In genomic region chr10:6493521-6494451, GRCh38 we compare ENCODE assay signal across 16 cellular contexts.
DNase-seq lines count a peak whose midpoint lies in the region; ATAC-seq, FAIRE-seq and TF ChIP-seq lines count a peak whose summit lies in the region.
"Had no signal": no experiment of that assay in that cellular context is flagged by ENCODE, and none has a peak within 500 bp of the region (broad histone marks: within the 10 kb centered on the region; RNA-seq: fewer than 3 reads in every experiment).

No MANE protein-coding gene starts in this region.

- peak; percentile 30 for DNase-seq in activated CD4-positive, alpha-beta memory T cell treated with anti-CD3 and anti-CD28 coated beads, Interleukin-2, amount 10 ng/mL, durations not matched to agents 7 days and 5 days
- no peak for DNase-seq in activated CD4-positive, alpha-beta memory T cell treated with anti-CD3 and anti-CD28 coated beads for 36 hours
- peak; percentile 62 for DNase-seq in RCC 7860 (ENCODE audit: low spot score)
- DNase-seq in epithelial cell of esophagus (ENCODE audit: low read depth) = peak; percentile 85
- DNase-seq in spleen = no peak
- DNase-seq in NCI-H524 treated with DMSO at 0.1 percent for 48 hours (lab: John Stamatoyannopoulos, UW) = no peak
- no peak for DNase-seq in Kasumi-1 (lab: John Stamatoyannopoulos, UW)
- DNase-seq: stimulated activated CD8-positive, alpha-beta memory T cell treated with anti-CD3 and anti-CD28 coated beads, Interleukin-4, amount 100 ng/mL, for 48 hours; WERI-Rb-1 had no signal

- H3K27me3 ChIP-seq in spleen (replicated peaks in 1 of 7) = no peaks in the 10 kb centered on the region
- H3K27me3 ChIP-seq: cardiac muscle cell had no signal

- 67 to 79% (median 69%) methylated on average over 11 of the region's 11 CpGs for WGBS in spleen, 5 donors

- H3K27ac Mint-ChIP-seq in activated CD4-positive, alpha-beta memory T cell treated with anti-CD3 and anti-CD28 coated beads, Interleukin-2, amount 10 ng/mL, durations not matched to agents 7 days and 5 days = no peak overlapping the region
- no peak overlapping the region for H3K27ac Mint-ChIP-seq in activated CD4-positive, alpha-beta memory T cell treated with anti-CD3 and anti-CD28 coated beads for 36 hours
- H3K27ac Mint-ChIP-seq: activated T-helper 2 cell treated with anti-CD3 and anti-CD28 coated beads, Interferon-gamma antibody, Interleukin-2, Interleukin-4, amounts not matched to agents 10 μg/mL and 5 μg/mL and 100 μg/mL, durations not matched to agents 14 hours and 24 hours and 36 hours; GM23338 had no signal

- peaks cover 37% of the 10 kb centered on the region for H3K36me3 Mint-ChIP-seq in activated CD4-positive, alpha-beta memory T cell treated with anti-CD3 and anti-CD28 coated beads, Interleukin-2, amount 10 ng/mL, durations not matched to agents 7 days and 5 days (ENCODE audit: low read depth)
- H3K36me3 Mint-ChIP-seq in activated CD4-positive, alpha-beta memory T cell treated with anti-CD3 and anti-CD28 coated beads for 36 hours = peaks cover 44% of the 10 kb centered on the region

- H3K27ac ChIP-seq in spleen = peak overlapping the region in 7 of 8 donors; percentile 22 to 82 (median 55)
- H3K27ac ChIP-seq: cardiac muscle cell, WERI-Rb-1 had no signal

- TF ChIP-seq POLR2A in spleen (IDR thresholded peaks at IDR 0.05) = no peak

- H3K4me1 Mint-ChIP-seq in activated CD4-positive, alpha-beta memory T cell treated with anti-CD3 and anti-CD28 coated beads, Interleukin-2, amount 10 ng/mL, durations not matched to agents 7 days and 5 days = peaks cover 28% of the 10 kb centered on the region
- H3K4me1 Mint-ChIP-seq in activated CD4-positive, alpha-beta memory T cell treated with anti-CD3 and anti-CD28 coated beads for 36 hours (ENCODE audit: low read depth) = peaks cover 14% of the 10 kb centered on the region

- no peaks in the 10 kb centered on the region for H3K9me3 Mint-ChIP-seq in activated CD4-positive, alpha-beta memory T cell treated with anti-CD3 and anti-CD28 coated beads, Interleukin-2, amount 10 ng/mL, durations not matched to agents 7 days and 5 days
- H3K9me3 Mint-ChIP-seq in activated CD4-positive, alpha-beta memory T cell treated with anti-CD3 and anti-CD28 coated beads for 36 hours = no peaks in the 10 kb centered on the region
- H3K9me3 Mint-ChIP-seq: GM23338 had no signal

- ATAC-seq in GM19035 (IDR thresholded peaks at IDR 0.05; ENCODE audit: unreplicated experiment) = no peak
- ATAC-seq: GM23338, SK-N-SH treated with all-trans-retinoic acid at 6 μM for 48 hours had no signal

- H3K36me3 ChIP-seq in spleen = peaks cover 0 to 31% (median 0%) of the 10 kb centered on the region in 6 donors
- H3K36me3 ChIP-seq: cardiac muscle cell, WERI-Rb-1 had no signal

- TF ChIP-seq CTCF in epithelial cell of esophagus (IDR thresholded peaks at IDR 0.05; ENCODE audit: insufficient read depth, low read depth, low read length, missing control alignments) = no peak
- TF ChIP-seq CTCF in spleen (IDR thresholded peaks at IDR 0.05 in 8 of 11, conservative IDR thresholded peaks at IDR 0.05 in 3 of 11) = no peak

- no peak overlapping the region for H3K4me3 Mint-ChIP-seq in activated CD4-positive, alpha-beta memory T cell treated with anti-CD3 and anti-CD28 coated beads, Interleukin-2, amount 10 ng/mL, durations not matched to agents 7 days and 5 days
- no peak overlapping the region for H3K4me3 Mint-ChIP-seq in activated CD4-positive, alpha-beta memory T cell treated with anti-CD3 and anti-CD28 coated beads for 36 hours
- H3K4me3 Mint-ChIP-seq: GM23338 had no signal

- CTCF ChIA-PET in activated CD4-positive, alpha-beta memory T cell treated with anti-CD3 and anti-CD28 coated beads, Interleukin-2, amount 10 ng/mL, durations not matched to agents 7 days and 5 days (lab: Charles Lee) = interaction anchor here (0.6 to 4.1 kb wide), 9 partner anchors 13 to 172 kb away, joined by 3 to 17 read pairs (median 5); no protein-coding TSS in a partner anchor
- CTCF ChIA-PET in activated CD4-positive, alpha-beta memory T cell treated with anti-CD3 and anti-CD28 coated beads for 36 hours (lab: Charles Lee) = interaction anchor here (0.8 to 2.3 kb wide), 10 partner anchors 9 to 173 kb away, joined by 3 to 8 read pairs (median 4); partner anchors contain the start of gene PRKCQ

- POLR2A ChIA-PET in activated CD4-positive, alpha-beta memory T cell treated with anti-CD3 and anti-CD28 coated beads, Interleukin-2, amount 10 ng/mL, durations not matched to agents 7 days and 5 days (lab: Charles Lee) = interaction anchor here (0.8 to 5.7 kb wide), 20 partner anchors 9 to 401 kb away, joined by 3 to 67 read pairs (median 6); partner anchors contain the start of gene PRKCQ
- POLR2A ChIA-PET in activated CD4-positive, alpha-beta memory T cell treated with anti-CD3 and anti-CD28 coated beads for 36 hours (lab: Charles Lee) = interaction anchor here (0.7 to 3.0 kb wide), 10 partner anchors 13 to 172 kb away, joined by 3 to 15 read pairs (median 6); partner anchors contain the start of gene PRKCQ

- H3K9me3 ChIP-seq in spleen = no peaks in the 10 kb centered on the region

- no peak overlapping the region for H3K4me3 ChIP-seq in epithelial cell of esophagus (ENCODE audit: low read length)
- H3K4me3 ChIP-seq in spleen = peak overlapping the region in 1 of 8 donors; percentile 44
- H3K4me3 ChIP-seq: cardiac muscle cell, GM23338 had no signal

- intact Hi-C loops in activated CD4-positive, alpha-beta memory T cell treated with anti-CD3 and anti-CD28 coated beads for 36 hours (cut with micrococcal nuclease) = loop anchor here (1.0 to 10.0 kb wide), 7 partner anchors 13 to 439 kb away; no protein-coding TSS in a partner anchor
- intact Hi-C loops in spleen (cut with DNase I; ENCODE audit: low total_unique reads) = no loop called here

- no peaks in the 10 kb centered on the region for H3K27me3 Mint-ChIP-seq in activated CD4-positive, alpha-beta memory T cell treated with anti-CD3 and anti-CD28 coated beads, Interleukin-2, amount 10 ng/mL, durations not matched to agents 7 days and 5 days
- H3K27me3 Mint-ChIP-seq in activated CD4-positive, alpha-beta memory T cell treated with anti-CD3 and anti-CD28 coated beads for 36 hours = no peaks in the 10 kb centered on the region

- H3K4me1 ChIP-seq in spleen = peaks cover 0 to 65% (median 20%) of the 10 kb centered on the region in 6 donors

- peak; percentile 74 for FAIRE-seq in RCC 7860 (lab: Jason Lieb, UNC)
- FAIRE-seq: endothelial cell of umbilical vein, GM12891 had no signal

Comparison
In these comparisons a context has a peak if more than half of its experiments do, and no peak if none do; other contexts are left out.
1. DNase-seq: peak in activated CD4-positive, alpha-beta memory T cell treated with anti-CD3 and anti-CD28 coated beads, Interleukin-2, amount 10 ng/mL, durations not matched to agents 7 days and 5 days (single experiment), RCC 7860 (single experiment) and epithelial cell of esophagus (single experiment); none in activated CD4-positive, alpha-beta memory T cell treated with anti-CD3 and anti-CD28 coated beads for 36 hours (single experiment), spleen (single experiment), NCI-H524 treated with DMSO at 0.1 percent for 48 hours (single experiment) and Kasumi-1 (0 of 2).